22 cellular contexts compared by ENCODE assay signal in genomic region chr1:246639732-246640131, GRCh38.
DNase-seq lines count a peak whose midpoint lies in the region; ATAC-seq, FAIRE-seq and TF ChIP-seq lines count a peak whose summit lies in the region.
"Had no signal": no experiment of that assay in that cellular context is flagged by ENCODE, and none has a peak within 500 bp of the region (broad histone marks: within the 10 kb centered on the region; RNA-seq: fewer than 3 reads in every experiment).

No MANE protein-coding gene starts in this region.

- TF ChIP-seq CTCF in activated B cell treated with CpG ODN at 0.5 μM for 24 hours (IDR thresholded peaks at IDR 0.05) = no peak

- H3K4me3 Mint-ChIP-seq in activated CD4-positive, alpha-beta memory T cell treated with anti-CD3 and anti-CD28 coated beads for 36 hours = no peak overlapping the region
- no peak overlapping the region for H3K4me3 Mint-ChIP-seq in activated CD4-positive, alpha-beta memory T cell treated with anti-CD3 and anti-CD28 coated beads, Interleukin-2, amount 10 ng/mL, durations not matched to agents 7 days and 5 days
- no peak overlapping the region for H3K4me3 Mint-ChIP-seq in activated B cell treated with CpG ODN at 0.5 μM for 24 hours
- no peak overlapping the region for H3K4me3 Mint-ChIP-seq in immature natural killer cell
- H3K4me3 Mint-ChIP-seq: activated CD8-positive, alpha-beta memory T cell treated with anti-CD3 and anti-CD28 coated beads, Interleukin-2, amount 10 ng/mL, durations not matched to agents 7 days and 5 days; HFFc6 had no signal

- H3K36me3 ChIP-seq in Karpas-422 (ENCODE audit: insufficient read depth, low read length) = peaks cover 28% of the 10 kb centered on the region
- H3K36me3 ChIP-seq: breast epithelium had no signal

- peaks cover 3% of the 10 kb centered on the region for H3K4me1 Mint-ChIP-seq in activated CD4-positive, alpha-beta memory T cell treated with anti-CD3 and anti-CD28 coated beads for 36 hours (ENCODE audit: low read depth)
- H3K4me1 Mint-ChIP-seq in activated CD4-positive, alpha-beta memory T cell treated with anti-CD3 and anti-CD28 coated beads, Interleukin-2, amount 10 ng/mL, durations not matched to agents 7 days and 5 days = peaks cover 1% of the 10 kb centered on the region
- H3K4me1 Mint-ChIP-seq in activated B cell treated with CpG ODN at 0.5 μM for 24 hours (peaks cover 2% of the 10 kb centered on the region), immature natural killer cell (peaks cover 0 to 6% of the 10 kb centered on the region in 2 donors)
- H3K4me1 Mint-ChIP-seq: activated CD8-positive, alpha-beta memory T cell treated with anti-CD3 and anti-CD28 coated beads, Interleukin-2, amount 10 ng/mL, durations not matched to agents 7 days and 5 days had no signal

- peaks cover 19% of the 10 kb centered on the region for H3K36me3 Mint-ChIP-seq in activated CD4-positive, alpha-beta memory T cell treated with anti-CD3 and anti-CD28 coated beads for 36 hours
- H3K36me3 Mint-ChIP-seq in activated CD4-positive, alpha-beta memory T cell treated with anti-CD3 and anti-CD28 coated beads, Interleukin-2, amount 10 ng/mL, durations not matched to agents 7 days and 5 days (ENCODE audit: low read depth) = peaks cover 38% of the 10 kb centered on the region
- H3K36me3 Mint-ChIP-seq in activated B cell treated with CpG ODN at 0.5 μM for 24 hours (ENCODE audit: low read depth) (peaks cover 48% of the 10 kb centered on the region), immature natural killer cell (peaks cover 15 to 27% (median 16%) of the 10 kb centered on the region in 3 donors)

- peak overlapping the region; percentile 8 for H3K27ac Mint-ChIP-seq in activated CD4-positive, alpha-beta memory T cell treated with anti-CD3 and anti-CD28 coated beads for 36 hours
- H3K27ac Mint-ChIP-seq in activated CD4-positive, alpha-beta memory T cell treated with anti-CD3 and anti-CD28 coated beads, Interleukin-2, amount 10 ng/mL, durations not matched to agents 7 days and 5 days = no peak overlapping the region
- H3K27ac Mint-ChIP-seq in activated B cell treated with CpG ODN at 0.5 μM for 24 hours (peak overlapping the region; percentile 56), immature natural killer cell (peak overlapping the region in 5 of 6 donors; percentile 43 to 81 (median 46))
- H3K27ac Mint-ChIP-seq: activated CD8-positive, alpha-beta memory T cell treated with anti-CD3 and anti-CD28 coated beads, Interleukin-2, amount 10 ng/mL, durations not matched to agents 7 days and 5 days; HFFc6 had no signal

- no peaks in the 10 kb centered on the region for H3K27me3 ChIP-seq in Karpas-422 (ENCODE audit: low read length)
- H3K27me3 ChIP-seq: breast epithelium, neutrophil, suprapubic skin had no signal

- H3K4me1 ChIP-seq in Karpas-422 (ENCODE audit: low read length) = no peaks in the 10 kb centered on the region; the same call in 1 of the 2 replicates
- H3K4me1 ChIP-seq: A549, breast epithelium had no signal

- intact Hi-C loops in activated CD4-positive, alpha-beta memory T cell treated with anti-CD3 and anti-CD28 coated beads for 36 hours (cut with micrococcal nuclease) = no loop called here
- intact Hi-C loops in activated B cell treated with CpG ODN at 0.5 μM for 24 hours (cut with micrococcal nuclease) = no loop called here

- no peak for FAIRE-seq in RCC 7860 (lab: Jason Lieb, UNC)
- FAIRE-seq: A549, endothelial cell of umbilical vein, G401.6 had no signal

- no peak overlapping the region for H3K4me3 ChIP-seq in Karpas-422 (ENCODE audit: low read length)
- H3K4me3 ChIP-seq: A549, breast epithelium, suprapubic skin had no signal

- POLR2A ChIA-PET in activated CD4-positive, alpha-beta memory T cell treated with anti-CD3 and anti-CD28 coated beads for 36 hours (lab: Charles Lee) = no interaction called here
- POLR2A ChIA-PET in activated CD4-positive, alpha-beta memory T cell treated with anti-CD3 and anti-CD28 coated beads, Interleukin-2, amount 10 ng/mL, durations not matched to agents 7 days and 5 days (lab: Charles Lee) = no interaction called here
- POLR2A ChIA-PET in activated B cell treated with CpG ODN at 0.5 μM for 24 hours (lab: Charles Lee) = no interaction called here

- no peaks in the 10 kb centered on the region for H3K9me2 ChIP-seq in Karpas-422 (replicated peaks; ENCODE audit: insufficient read depth, low read length)

- H3K9ac ChIP-seq in Karpas-422 (ENCODE audit: low read length) = no peak overlapping the region

- H3K9me3 Mint-ChIP-seq in activated CD4-positive, alpha-beta memory T cell treated with anti-CD3 and anti-CD28 coated beads for 36 hours = no peaks in the 10 kb centered on the region
- H3K9me3 Mint-ChIP-seq in activated CD4-positive, alpha-beta memory T cell treated with anti-CD3 and anti-CD28 coated beads, Interleukin-2, amount 10 ng/mL, durations not matched to agents 7 days and 5 days = peaks cover 3% of the 10 kb centered on the region
- no peaks in the 10 kb centered on the region for H3K9me3 Mint-ChIP-seq in activated B cell treated with CpG ODN at 0.5 μM for 24 hours
- peaks cover 0 to 1% (median 0%) of the 10 kb centered on the region in 6 donors for H3K9me3 Mint-ChIP-seq in immature natural killer cell
- H3K9me3 Mint-ChIP-seq: HFFc6 had no signal

- H3K9me3 ChIP-seq in Karpas-422 (ENCODE audit: low read length) = no peaks in the 10 kb centered on the region
- H3K9me3 ChIP-seq: A549, breast epithelium, neutrophil, suprapubic skin had no signal

- H3K27ac ChIP-seq in Karpas-422 (ENCODE audit: low read length) = no peak overlapping the region
- H3K27ac ChIP-seq: A549, breast epithelium, HL-60, neutrophil, suprapubic skin had no signal

- ATAC-seq in activated B cell treated with CpG ODN at 0.5 μM for 24 hours (ENCODE audit: low read depth) = no peak
- ATAC-seq: A549; activated CD8-positive, alpha-beta memory T cell treated with anti-CD3 and anti-CD28 coated beads, Interleukin-2, amount 10 ng/mL, durations not matched to agents 7 days and 5 days had no signal

- H3K79me2 ChIP-seq in Karpas-422 (ENCODE audit: low read length) = peaks cover 66% of the 10 kb centered on the region

- no peak overlapping the region for H2AFZ ChIP-seq in Karpas-422 (ENCODE audit: low read length)

- DNase-seq in activated CD4-positive, alpha-beta memory T cell treated with anti-CD3 and anti-CD28 coated beads for 36 hours = no peak
- no peak for DNase-seq in activated CD4-positive, alpha-beta memory T cell treated with anti-CD3 and anti-CD28 coated beads, Interleukin-2, amount 10 ng/mL, durations not matched to agents 7 days and 5 days
- DNase-seq in EH (ENCODE audit: low read depth) = peak; percentile 35
- no peak for DNase-seq in activated B cell treated with CpG ODN at 0.5 μM for 24 hours
- no peak for DNase-seq in immature natural killer cell
- DNase-seq in Karpas-422 = no peak
- DNase-seq in effector CD8-positive, alpha-beta T cell (lab: John Stamatoyannopoulos, UW) = no peak
- no peak for DNase-seq in RCC 7860 (ENCODE audit: low spot score)
- DNase-seq: activated CD8-positive, alpha-beta memory T cell treated with anti-CD3 and anti-CD28 coated beads, Interleukin-2, amount 10 ng/mL, durations not matched to agents 7 days and 5 days; C1 segment of cervical spinal cord; foreskin melanocyte; HFFc6; IMR-90; SIG-M5; stimulated activated CD8-positive, alpha-beta memory T cell treated with anti-CD3 and anti-CD28 coated beads, Interleukin-4, amount 100 ng/mL, for 48 hours had no signal

- no peaks in the 10 kb centered on the region for H4K20me1 ChIP-seq in Karpas-422 (ENCODE audit: insufficient read depth, low read depth, low read length)

- H3K27me3 Mint-ChIP-seq in activated CD4-positive, alpha-beta memory T cell treated with anti-CD3 and anti-CD28 coated beads for 36 hours = no peaks in the 10 kb centered on the region
- H3K27me3 Mint-ChIP-seq in activated CD4-positive, alpha-beta memory T cell treated with anti-CD3 and anti-CD28 coated beads, Interleukin-2, amount 10 ng/mL, durations not matched to agents 7 days and 5 days = no peaks in the 10 kb centered on the region
- H3K27me3 Mint-ChIP-seq in activated B cell treated with CpG ODN at 0.5 μM for 24 hours = no peaks in the 10 kb centered on the region
- H3K27me3 Mint-ChIP-seq in immature natural killer cell (ENCODE audit: low read depth in 3 of 3) = no peaks in the 10 kb centered on the region
- H3K27me3 Mint-ChIP-seq: activated CD8-positive, alpha-beta memory T cell treated with anti-CD3 and anti-CD28 coated beads, Interleukin-2, amount 10 ng/mL, durations not matched to agents 7 days and 5 days had no signal

- no peak overlapping the region for H3K4me2 ChIP-seq in Karpas-422 (ENCODE audit: low read depth, low read length, poor library complexity, severe bottlenecking)
- H3K4me2 ChIP-seq: A549 had no signal

- CTCF ChIA-PET in activated CD4-positive, alpha-beta memory T cell treated with anti-CD3 and anti-CD28 coated beads for 36 hours (lab: Charles Lee) = no interaction called here
- CTCF ChIA-PET in activated CD4-positive, alpha-beta memory T cell treated with anti-CD3 and anti-CD28 coated beads, Interleukin-2, amount 10 ng/mL, durations not matched to agents 7 days and 5 days (lab: Charles Lee) = no interaction called here
- CTCF ChIA-PET in activated B cell treated with CpG ODN at 0.5 μM for 24 hours (lab: Charles Lee) = no interaction called here
